13 cellular contexts compared by ENCODE assay signal in the genomic region with DNA sequence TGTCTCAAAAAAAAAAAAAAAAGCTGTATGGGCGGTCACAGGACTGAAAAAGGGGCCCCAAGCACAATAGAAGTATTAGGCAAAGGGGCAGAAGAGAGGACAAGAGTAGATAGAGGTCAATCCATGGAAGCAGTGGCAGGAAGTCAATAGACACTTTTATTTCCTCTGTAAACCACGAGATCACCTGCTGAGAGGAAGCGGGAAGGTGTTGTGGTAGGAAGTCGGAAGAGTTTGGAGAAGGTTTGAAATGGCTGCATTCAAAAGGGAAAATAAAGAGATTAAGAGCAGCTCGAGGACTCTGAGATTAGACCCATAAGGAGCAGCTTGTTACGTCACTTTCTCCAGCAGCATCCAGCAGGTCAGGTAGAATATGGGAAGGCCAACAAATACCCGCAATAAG.
"Had no signal": no experiment of that assay in that cellular context is flagged by ENCODE, and none has a peak within 500 bp of the region (broad histone marks: within the 10 kb centered on the region; RNA-seq: fewer than 3 reads in every experiment).

No MANE protein-coding gene starts in this region.

- H3K27ac Mint-ChIP-seq: activated T-helper 1 cell treated with anti-CD3 and anti-CD28 coated beads, Interleukin-12 subunit alpha, Interleukin-12 subunit beta, Interleukin-2, Interleukin-4 antibody, amounts not matched to agents 30 ng/mL and 10 ng/mL and 1 ng/mL, durations not matched to agents 14 hours and 24 hours and 36 hours; stimulated activated memory B cell treated with anti-CD40 and anti-IgM and Interleukin-4, amounts not matched to agents 10 μg/mL and 1 μg/mL and 100 μg/mL, for 72 hours had no signal

- ATAC-seq: esophagus mucosa; stimulated activated memory B cell treated with anti-CD40 and anti-IgM and Interleukin-4, amounts not matched to agents 10 μg/mL and 1 μg/mL and 100 μg/mL, for 72 hours had no signal

- H3K27me3 ChIP-seq: dorsolateral prefrontal cortex, hepatocyte, tibial artery had no signal

- H3K9me3 Mint-ChIP-seq: activated T-helper 1 cell treated with anti-CD3 and anti-CD28 coated beads, Interleukin-12 subunit alpha, Interleukin-12 subunit beta, Interleukin-2, Interleukin-4 antibody, amounts not matched to agents 30 ng/mL and 10 ng/mL and 1 ng/mL, durations not matched to agents 14 hours and 24 hours and 36 hours; naive B cell; stimulated activated memory B cell treated with anti-CD40 and anti-IgM and Interleukin-4, amounts not matched to agents 10 μg/mL and 1 μg/mL and 100 μg/mL, for 72 hours; T-cell had no signal

- H3K27me3 Mint-ChIP-seq: stimulated activated memory B cell treated with anti-CD40 and anti-IgM and Interleukin-4, amounts not matched to agents 10 μg/mL and 1 μg/mL and 100 μg/mL, for 72 hours had no signal

- DNase-seq: activated CD8-positive, alpha-beta memory T cell treated with anti-CD3 and anti-CD28 coated beads, Interleukin-2, amount 50 U/mL, for 48 hours; activated naive CD4-positive, alpha-beta T cell treated with Interleukin-2 at 50 U/mL for 16 hours; dorsolateral prefrontal cortex; islet precursor cell; naive B cell; retina; T-cell; tibial artery had no signal

- H3K36me3 Mint-ChIP-seq: naive B cell; stimulated activated memory B cell treated with anti-CD40 and anti-IgM and Interleukin-4, amounts not matched to agents 10 μg/mL and 1 μg/mL and 100 μg/mL, for 72 hours; T-cell had no signal

- H3K4me1 ChIP-seq: tibial artery had no signal

- H3K36me3 ChIP-seq: tibial artery had no signal

- H3K27ac ChIP-seq: dorsolateral prefrontal cortex, hepatocyte, tibial artery, VCaP had no signal

- H3K4me3 ChIP-seq: dorsolateral prefrontal cortex, hepatocyte, tibial artery had no signal

- H3K9me3 ChIP-seq: tibial artery had no signal

- H3K4me3 Mint-ChIP-seq: activated T-helper 1 cell treated with anti-CD3 and anti-CD28 coated beads, Interleukin-12 subunit alpha, Interleukin-12 subunit beta, Interleukin-2, Interleukin-4 antibody, amounts not matched to agents 30 ng/mL and 10 ng/mL and 1 ng/mL, durations not matched to agents 14 hours and 24 hours and 36 hours; naive B cell; stimulated activated memory B cell treated with anti-CD40 and anti-IgM and Interleukin-4, amounts not matched to agents 10 μg/mL and 1 μg/mL and 100 μg/mL, for 72 hours had no signal
